Comparison of ENCODE assay signal across 28 cellular contexts in the genomic region with DNA sequence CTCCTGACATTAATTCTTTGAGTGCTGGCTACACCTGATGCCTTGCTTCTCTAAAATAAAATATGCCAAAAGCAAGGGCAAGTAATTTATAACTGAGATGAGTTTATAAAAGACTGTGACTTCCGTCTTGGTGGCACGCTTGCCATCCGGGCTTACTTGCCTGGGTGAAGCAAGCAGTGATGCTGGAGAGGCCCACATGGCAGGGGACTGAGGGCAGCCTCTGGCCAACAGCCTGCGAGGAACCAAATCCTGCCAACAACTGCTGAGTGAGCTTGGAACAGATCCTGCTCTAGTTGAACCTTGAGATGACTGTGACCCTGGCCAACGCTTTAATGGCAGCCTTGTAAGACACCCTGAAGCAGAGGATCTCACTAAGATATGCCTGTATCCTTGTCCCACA.
"Had no signal": no experiment of that assay in that cellular context is flagged by ENCODE, and none has a peak within 500 bp of the region (broad histone marks: within the 10 kb centered on the region; RNA-seq: fewer than 3 reads in every experiment).

No MANE protein-coding gene starts in this region.

- ATAC-seq: naive thymus-derived CD8-positive, alpha-beta T cell; natural killer cell treated with Interleukin-12 subunit alpha and Interleukin-12 subunit beta and Interleukin-15 and Interleukin-18, amount 100 ng/mL, for 72 hours; pancreas; psoas muscle; right cardiac atrium; sciatic nerve; stimulated activated memory B cell treated with anti-CD40 and anti-IgM and Interleukin-4, amounts not matched to agents 10 μg/mL and 1 μg/mL and 100 μg/mL, for 72 hours; stimulated activated naive CD8-positive, alpha-beta T cell treated with anti-CD3 and anti-CD28 coated beads, Interleukin-15, amount 100 ng/mL, for 72 hours; stimulated activated naive CD8-positive, alpha-beta T cell treated with anti-CD3 and anti-CD28 coated beads, Interleukin-15, Interleukin-2, amounts not matched to agents 100 U/mL and 50 U/mL, for 24 hours; upper lobe of right lung had no signal

- FAIRE-seq: pancreas had no signal

- H3K36me3 ChIP-seq: pancreas, suprapubic skin, tibial artery, transverse colon, upper lobe of right lung, uterus had no signal

- H3K9me3 ChIP-seq: neutrophil, pancreas, psoas muscle, suprapubic skin, testis, tibial artery, transverse colon, upper lobe of right lung, uterus had no signal

- H3K4me1 ChIP-seq: pancreas, psoas muscle, spleen, suprapubic skin, testis, tibial artery, transverse colon, upper lobe of right lung, uterus had no signal

- H3K27me3 ChIP-seq: neutrophil, pancreas, spleen, suprapubic skin, testis, transverse colon, upper lobe of right lung, uterus had no signal

- H3K4me2 ChIP-seq: smooth muscle cell had no signal

- H3K27ac ChIP-seq: neutrophil, pancreas, psoas muscle, skin epidermis, spleen, suprapubic skin, testis, tibial artery, transverse colon, upper lobe of right lung, uterus had no signal

- H3K4me3 ChIP-seq: pancreas, psoas muscle, skin epidermis, smooth muscle cell, spleen, suprapubic skin, testis, tibial artery, transverse colon, upper lobe of right lung, uterus had no signal

- DNase-seq: naive thymus-derived CD8-positive, alpha-beta T cell; nephron progenitor cell; nucleus accumbens; pancreas; psoas muscle; right cardiac atrium; spleen; stimulated activated CD4-positive, alpha-beta T cell treated with anti-CD3 and anti-CD28 coated beads, Interleukin-12 subunit alpha, Interleukin-12 subunit beta, amount 100 ng/mL, for 4 hours; stimulated activated CD4-positive, alpha-beta T cell treated with anti-CD3 and anti-CD28 coated beads, Interleukin-1b, Interleukin-23, amount 100 ng/mL, for 48 hours; stimulated activated CD4-positive, alpha-beta T cell treated with anti-CD3 and anti-CD28 coated beads, Interleukin-4, amount 100 ng/mL, for 1 hour; stimulated activated CD4-positive, alpha-beta T cell treated with anti-CD3 and anti-CD28 coated beads, Interleukin-4, amount 100 ng/mL, for 4 hours; stimulated activated CD8-positive, alpha-beta memory T cell treated with anti-CD3 and anti-CD28 coated beads, Interleukin-4, amount 100 ng/mL, for 48 hours; stimulated activated naive CD4-positive, alpha-beta T cell; stimulated activated naive CD8-positive, alpha-beta T cell treated with anti-CD3 and anti-CD28 coated beads, Interleukin-15, amount 100 ng/mL, for 72 hours; stimulated activated naive CD8-positive, alpha-beta T cell treated with anti-CD3 and anti-CD28 coated beads, Interleukin-15, Interleukin-2, amounts not matched to agents 100 U/mL and 50 U/mL, for 24 hours; substantia nigra; testis; tibial artery; transverse colon; upper lobe of right lung; uterus had no signal
